Comparison of ENCODE assay signal across 1 cellular context in genomic region chr4:146957252-146957651, GRCh38.
TF ChIP-seq lines count a peak whose summit lies in the region.

No MANE protein-coding gene starts in this region.

TF ChIP-seq in SK-N-SH treated with all-trans-retinoic acid at 6 μM for 48 hours, 23 proteins besides CTCF, POLR2A, EP300 and RAD21 (continued from another document):
- TF ChIP-seq CSRNP3 (CRISPR knock-in tag; IDR thresholded peaks at IDR 0.05): no peak
- no peak for TF ChIP-seq TSHZ2 (CRISPR knock-in tag; IDR thresholded peaks at IDR 0.05)
- no peak for TF ChIP-seq ZFP30 (CRISPR knock-in tag; IDR thresholded peaks at IDR 0.05)
- TF ChIP-seq BACH2 (CRISPR knock-in tag; IDR thresholded peaks at IDR 0.05; ENCODE audit: borderline replicate concordance): no peak
- TF ChIP-seq TCF4 (CRISPR knock-in tag; IDR thresholded peaks at IDR 0.05; ENCODE audit: borderline replicate concordance): no peak
- no peak for TF ChIP-seq ISL1 (CRISPR knock-in tag; IDR thresholded peaks at IDR 0.05)
- no peak for TF ChIP-seq CREB5 (CRISPR knock-in tag; IDR thresholded peaks at IDR 0.05; ENCODE audit: low read depth)
- TF ChIP-seq PPARA (CRISPR knock-in tag; IDR thresholded peaks at IDR 0.05; ENCODE audit: borderline replicate concordance): no peak
- TF ChIP-seq TOX (CRISPR knock-in tag; IDR thresholded peaks at IDR 0.05; ENCODE audit: borderline replicate concordance): no peak
